20 cellular contexts compared by ENCODE assay signal in the genomic region with DNA sequence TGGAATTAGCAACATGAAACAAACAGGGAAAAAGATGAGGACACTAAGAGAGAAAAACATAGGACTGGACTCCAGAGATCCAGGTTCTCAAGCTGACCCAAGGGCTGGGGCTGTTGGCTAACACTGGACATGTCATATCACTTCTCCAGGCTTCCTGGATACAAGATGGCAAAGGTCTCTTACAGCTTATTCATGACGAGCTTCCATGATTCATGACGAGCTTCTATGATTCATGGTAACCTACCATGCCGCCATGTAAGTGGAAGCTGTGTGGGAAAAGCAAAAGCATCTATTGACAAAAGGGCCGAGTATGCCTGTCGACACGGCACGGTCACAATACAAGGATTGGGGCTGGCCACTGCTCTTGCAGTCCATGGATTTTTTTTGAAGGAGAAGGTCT.
DNase-seq lines count a peak whose midpoint lies in the region; ATAC-seq and TF ChIP-seq lines count a peak whose summit lies in the region.
"Had no signal": no experiment of that assay in that cellular context is flagged by ENCODE, and none has a peak within 500 bp of the region (broad histone marks: within the 10 kb centered on the region; RNA-seq: fewer than 3 reads in every experiment).

No MANE protein-coding gene starts in this region.

- no peaks in the 10 kb centered on the region for H3K4me1 ChIP-seq in osteoblast (ENCODE audit: insufficient read depth, low read length)
- no peaks in the 10 kb centered on the region for H3K4me1 ChIP-seq in CD8-positive, alpha-beta memory T cell (ENCODE audit: insufficient read depth, low read length)

- H3K27me3 Mint-ChIP-seq in CD8-positive, alpha-beta memory T cell = peaks cover 3 to 5% of the 10 kb centered on the region in 2 donors
- H3K27me3 Mint-ChIP-seq: CD4-positive, alpha-beta T cell had no signal

- no peak overlapping the region for H2AFZ ChIP-seq in osteoblast (ENCODE audit: low read length)
- H2AFZ ChIP-seq: GM23248 had no signal

- no peaks in the 10 kb centered on the region for H3K9me3 ChIP-seq in osteoblast (ENCODE audit: low read depth, low read length)
- no peaks in the 10 kb centered on the region for H3K9me3 ChIP-seq in CD8-positive, alpha-beta memory T cell (ENCODE audit: low read length)

- DNase-seq in NCI-H2227 (lab: John Stamatoyannopoulos, UW; ENCODE audit: unreplicated experiment) = peak; percentile 29
- no peak for DNase-seq in NCI-H2227 treated with DMSO at 0.1 percent for 48 hours (lab: John Stamatoyannopoulos, UW)
- peak; percentile 17 for DNase-seq in M059J (ENCODE audit: low read depth)
- peak; percentile 37 for DNase-seq in epithelial cell of esophagus (ENCODE audit: low read depth)
- DNase-seq in osteoblast (ENCODE audit: insufficient read length, low spot score, missing footprints) = peak; percentile 6
- no peak for DNase-seq in NCI-H187 (lab: John Stamatoyannopoulos, UW)
- no peak for DNase-seq in CD8-positive, alpha-beta memory T cell
- DNase-seq: Calu3; CD4-positive, alpha-beta T cell; COR-L47; DMS53; DMS79 treated with DMSO at 0.1 percent for 48 hours; GM23248; H7 had no signal

- H3K79me2 ChIP-seq in osteoblast (ENCODE audit: insufficient read depth, low read length) = no peaks in the 10 kb centered on the region

- no peaks in the 10 kb centered on the region for H3K36me3 ChIP-seq in osteoblast (ENCODE audit: insufficient read depth, low read length)
- H3K36me3 ChIP-seq in CD8-positive, alpha-beta memory T cell (ENCODE audit: insufficient read depth, low read length) = no peaks in the 10 kb centered on the region

- no peaks in the 10 kb centered on the region for H4K20me1 ChIP-seq in osteoblast (ENCODE audit: insufficient read depth, low read length)
- H4K20me1 ChIP-seq: BLaER1 had no signal

- TF ChIP-seq CTCF in epithelial cell of esophagus (IDR thresholded peaks at IDR 0.05; ENCODE audit: insufficient read depth, low read depth, low read length, missing control alignments) (no peak), osteoblast (IDR thresholded peaks at IDR 0.05; ENCODE audit: extremely low read depth, low read depth, low read length) (no peak)

- no peak overlapping the region for H3K27ac Mint-ChIP-seq in CD8-positive, alpha-beta memory T cell
- H3K27ac Mint-ChIP-seq: B cell; CD4-positive, alpha-beta T cell had no signal

- H3K27ac ChIP-seq in osteoblast (ENCODE audit: low read depth, low read length) = no peak overlapping the region
- H3K27ac ChIP-seq in CD8-positive, alpha-beta memory T cell (ENCODE audit: low read depth, low read length) = no peak overlapping the region
- H3K27ac ChIP-seq: 22Rv1, BLaER1, C4-2B, GM23248 had no signal

- peaks cover 0 to 3% (median 0%) of the 10 kb centered on the region in 3 donors for H3K36me3 Mint-ChIP-seq in CD8-positive, alpha-beta memory T cell

- H3K4me3 Mint-ChIP-seq in CD8-positive, alpha-beta memory T cell = no peak overlapping the region
- H3K4me3 Mint-ChIP-seq: B cell; CD4-positive, alpha-beta T cell had no signal

- H3K9me3 Mint-ChIP-seq in CD8-positive, alpha-beta memory T cell = no peaks in the 10 kb centered on the region
- H3K9me3 Mint-ChIP-seq: CD4-positive, alpha-beta T cell had no signal

- peaks cover 1 to 8% (median 6%) of the 10 kb centered on the region in 3 donors for H3K4me1 Mint-ChIP-seq in CD8-positive, alpha-beta memory T cell

- H3K4me2 ChIP-seq in osteoblast (ENCODE audit: insufficient read depth, low read length) = no peak overlapping the region
- H3K4me2 ChIP-seq: BLaER1 had no signal

- CTCF ChIA-PET in CD8-positive, alpha-beta memory T cell (lab: Charles Lee) = no interaction called here

- no peak overlapping the region for H3K4me3 ChIP-seq in epithelial cell of esophagus (ENCODE audit: low read length)
- H3K4me3 ChIP-seq in osteoblast (ENCODE audit: insufficient read depth, low read length) = no peak overlapping the region
- no peak overlapping the region for H3K4me3 ChIP-seq in CD8-positive, alpha-beta memory T cell (ENCODE audit: low read length)
- H3K4me3 ChIP-seq: BLaER1, GM23248 had no signal

- no peaks in the 10 kb centered on the region for H3K27me3 ChIP-seq in osteoblast (ENCODE audit: insufficient read depth, low read length)
- no peaks in the 10 kb centered on the region for H3K27me3 ChIP-seq in CD8-positive, alpha-beta memory T cell (ENCODE audit: insufficient read depth, low read length, poor library complexity, severe bottlenecking)
- H3K27me3 ChIP-seq: BLaER1 had no signal

- ATAC-seq in GM18858 (IDR thresholded peaks at IDR 0.05; ENCODE audit: unreplicated experiment) = no peak
- ATAC-seq: HCT116 had no signal

- POLR2A ChIA-PET in CD8-positive, alpha-beta memory T cell (lab: Charles Lee) = no interaction called here

Comparison
In these comparisons a context has a peak if more than half of its experiments do, and no peak if none do; other contexts are left out.
1. DNase-seq: peak in NCI-H2227 (single experiment), M059J (single experiment), epithelial cell of esophagus (single experiment) and osteoblast (single experiment); none in NCI-H2227 treated with DMSO at 0.1 percent for 48 hours (single experiment), NCI-H187 (0 of 2) and CD8-positive, alpha-beta memory T cell (0 of 5).